In the genomic region with DNA sequence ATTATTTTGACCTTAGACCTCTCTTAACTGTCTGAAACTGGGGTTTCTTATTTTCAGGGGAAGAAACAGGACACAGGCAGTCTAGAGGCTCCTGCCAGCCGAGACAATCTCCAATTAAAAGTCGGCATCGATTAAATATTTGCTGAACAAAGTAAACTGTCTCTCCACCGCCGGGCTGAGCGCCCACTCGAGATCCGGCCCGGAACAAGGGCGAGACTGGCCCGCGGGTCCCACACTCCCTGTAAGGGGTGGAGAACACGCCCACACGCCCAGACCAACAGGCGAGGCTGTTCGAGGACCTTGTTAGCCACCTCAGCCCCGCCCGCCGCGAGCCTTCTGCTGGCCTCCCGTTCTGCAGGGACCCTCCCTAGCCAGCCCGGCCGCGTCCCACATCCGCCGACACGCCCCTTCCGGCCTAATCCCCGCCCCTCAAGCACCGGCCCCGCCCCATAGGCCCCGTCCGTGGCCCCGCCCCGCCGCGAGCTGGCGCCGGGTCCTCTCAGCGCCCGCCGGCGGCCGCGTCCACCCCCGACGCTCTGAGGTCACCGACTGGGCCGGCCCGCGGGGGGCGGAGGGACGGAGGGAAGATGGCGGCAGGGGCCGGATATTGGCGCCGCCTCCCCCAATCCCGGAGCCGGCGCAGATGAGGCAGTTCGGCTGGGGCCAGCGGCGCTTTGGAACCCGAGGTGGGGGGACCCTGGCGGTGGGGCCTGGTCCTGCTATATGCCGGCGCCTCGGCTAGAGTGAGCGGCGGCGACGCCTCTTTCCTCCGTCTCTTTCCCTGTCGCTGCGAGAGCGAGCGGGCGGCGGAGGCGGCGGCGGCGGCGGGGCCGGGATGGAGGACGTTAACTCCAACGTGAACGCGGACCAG, we compare ENCODE assay signal across 8 cellular contexts. TPM values are rescaled to one million over a fixed set of nuclear protein-coding genes. Genes with fewer than 3 reads are reported as not detected.
A peak's percentile ranks its signal among the peaks of the same experiment; 100 is the strongest.
DNase-seq lines count a peak whose midpoint lies in the region; ATAC-seq and TF ChIP-seq lines count a peak whose summit lies in the region.

A gene (plus strand): TSS at position 625 of the 871 bp plus-strand sequence. CDS start 211 bp downstream, at position 836.

- H3K9me3 ChIP-seq in left lung = no peaks in the 10 kb centered on the region

- peaks cover 10 to 40% of the 10 kb centered on the region in 2 donors for H3K4me1 ChIP-seq in left lung

- H3K27ac ChIP-seq in left lung = peak within 1 kb of the TSS; percentile 97 to 99

- intact Hi-C loops in CD14-positive monocyte (cut with micrococcal nuclease) (loop anchor here (5.0 kb wide), 1 partner anchor 74 kb away; a partner anchor contains a TSS), left lung (cut with DNase I) (no loop called here)
- intact Hi-C loops in dendritic cell treated with granulocyte-macrophage colony-stimulating factor and Interleukin-4, amounts not matched to agents 40 ng/mL and 50 ng/mL, for 4 days (cut with micrococcal nuclease) = loop anchor here (1.0 to 10.0 kb wide), 5 partner anchors 41 to 859 kb away; a partner anchor contains a TSS

- no peaks in the 10 kb centered on the region for H3K27me3 ChIP-seq in left lung

- peak within 1 kb of the TSS; percentile 94 to 99 (median 98) for H3K27ac Mint-ChIP-seq in CD14-positive monocyte
- H3K27ac Mint-ChIP-seq in dendritic cell treated with granulocyte-macrophage colony-stimulating factor and Interleukin-4, amounts not matched to agents 40 ng/mL and 50 ng/mL, for 4 days = peak within 1 kb of the TSS; percentile 95

- DNase-seq in CD14-positive monocyte (ENCODE audit: low spot score) = peak; percentile 97
- peak; percentile 96 for DNase-seq in NCI-H748 (lab: John Stamatoyannopoulos, UW; ENCODE audit: unreplicated experiment)
- peak; percentile 95 to 100 for DNase-seq in activated CD4-positive, alpha-beta T cell treated with anti-CD3 and anti-CD28 coated beads, Interleukin-2, amount 50 U/mL, for 24 hours (ENCODE audit: low read depth in 1 of 2, low spot score in 1 of 2)
- DNase-seq in left lung = peak; percentile 100
- peak; percentile 99 to 100 for DNase-seq in stimulated activated CD4-positive, alpha-beta T cell treated with anti-CD3 and anti-CD28 coated beads, Interleukin-2, amount 100 ng/mL, for 48 hours

- H3K36me3 ChIP-seq in left lung = no peaks in the 10 kb centered on the region

- peak within 1 kb of the TSS; percentile 77 to 96 for H3K4me3 ChIP-seq in left lung

- peaks cover 0 to 2% (median 1%) of the 10 kb centered on the region in 3 donors for H3K27me3 Mint-ChIP-seq in CD14-positive monocyte (ENCODE audit: low read depth in 3 of 3)
- H3K27me3 Mint-ChIP-seq in dendritic cell treated with granulocyte-macrophage colony-stimulating factor and Interleukin-4, amounts not matched to agents 40 ng/mL and 50 ng/mL, for 4 days = no peaks in the 10 kb centered on the region

- TF ChIP-seq CTCF in CD14-positive monocyte (IDR thresholded peaks at IDR 0.05) = peak; percentile 39
- TF ChIP-seq CTCF in left lung (IDR thresholded peaks at IDR 0.05) = peak; percentile 25 to 54

- ATAC-seq in GM19351 (IDR thresholded peaks at IDR 0.05; ENCODE audit: unreplicated experiment) = peak; percentile 83
- peak; percentile 83 for ATAC-seq in HG03521 (IDR thresholded peaks at IDR 0.05; ENCODE audit: unreplicated experiment)
- ATAC-seq in left lung = peak; percentile 95

- H3K4me1 Mint-ChIP-seq in CD14-positive monocyte = peaks cover 45% of the 10 kb centered on the region
- peaks cover 47% of the 10 kb centered on the region for H3K4me1 Mint-ChIP-seq in dendritic cell treated with granulocyte-macrophage colony-stimulating factor and Interleukin-4, amounts not matched to agents 40 ng/mL and 50 ng/mL, for 4 days (ENCODE audit: low read depth)

- peaks cover under 1 to 2% of the 10 kb centered on the region in 2 donors for H3K36me3 Mint-ChIP-seq in CD14-positive monocyte
- H3K36me3 Mint-ChIP-seq in dendritic cell treated with granulocyte-macrophage colony-stimulating factor and Interleukin-4, amounts not matched to agents 40 ng/mL and 50 ng/mL, for 4 days (ENCODE audit: low read depth) = peaks cover 15% of the 10 kb centered on the region

- no peaks in the 10 kb centered on the region for H3K9me3 Mint-ChIP-seq in CD14-positive monocyte
- no peaks in the 10 kb centered on the region for H3K9me3 Mint-ChIP-seq in dendritic cell treated with granulocyte-macrophage colony-stimulating factor and Interleukin-4, amounts not matched to agents 40 ng/mL and 50 ng/mL, for 4 days

- H3K4me3 Mint-ChIP-seq in CD14-positive monocyte = peak within 1 kb of the TSS; percentile 96 to 97
- H3K4me3 Mint-ChIP-seq in dendritic cell treated with granulocyte-macrophage colony-stimulating factor and Interleukin-4, amounts not matched to agents 40 ng/mL and 50 ng/mL, for 4 days = peak within 1 kb of the TSS; percentile 99

RNA-seq across cellular contexts. Expression of the gene that starts here (rescaled TPM):
- 10 to 100 TPM; 13.9 to 17.6 TPM for polyA plus RNA-seq in CD14-positive monocyte
- total RNA-seq in left lung = 10 to 100 TPM; 82.1 to 87.0 TPM

Comparison
In these comparisons a context has a peak if more than half of its experiments do, and no peak if none do; other contexts are left out.
1. Peak in every context shown above with its lines: DNase-seq, ATAC-seq, H3K4me3 ChIP-seq and H3K27ac ChIP-seq.
2. intact Hi-C loops: an anchor here in CD14-positive monocyte (5.0 kb wide) and dendritic cell treated with granulocyte-macrophage colony-stimulating factor and Interleukin-4, amounts not matched to agents 40 ng/mL and 50 ng/mL, for 4 days (1.0 to 10.0 kb wide); none called in left lung.